2 cellular contexts compared by ENCODE assay signal in the genomic region with DNA sequence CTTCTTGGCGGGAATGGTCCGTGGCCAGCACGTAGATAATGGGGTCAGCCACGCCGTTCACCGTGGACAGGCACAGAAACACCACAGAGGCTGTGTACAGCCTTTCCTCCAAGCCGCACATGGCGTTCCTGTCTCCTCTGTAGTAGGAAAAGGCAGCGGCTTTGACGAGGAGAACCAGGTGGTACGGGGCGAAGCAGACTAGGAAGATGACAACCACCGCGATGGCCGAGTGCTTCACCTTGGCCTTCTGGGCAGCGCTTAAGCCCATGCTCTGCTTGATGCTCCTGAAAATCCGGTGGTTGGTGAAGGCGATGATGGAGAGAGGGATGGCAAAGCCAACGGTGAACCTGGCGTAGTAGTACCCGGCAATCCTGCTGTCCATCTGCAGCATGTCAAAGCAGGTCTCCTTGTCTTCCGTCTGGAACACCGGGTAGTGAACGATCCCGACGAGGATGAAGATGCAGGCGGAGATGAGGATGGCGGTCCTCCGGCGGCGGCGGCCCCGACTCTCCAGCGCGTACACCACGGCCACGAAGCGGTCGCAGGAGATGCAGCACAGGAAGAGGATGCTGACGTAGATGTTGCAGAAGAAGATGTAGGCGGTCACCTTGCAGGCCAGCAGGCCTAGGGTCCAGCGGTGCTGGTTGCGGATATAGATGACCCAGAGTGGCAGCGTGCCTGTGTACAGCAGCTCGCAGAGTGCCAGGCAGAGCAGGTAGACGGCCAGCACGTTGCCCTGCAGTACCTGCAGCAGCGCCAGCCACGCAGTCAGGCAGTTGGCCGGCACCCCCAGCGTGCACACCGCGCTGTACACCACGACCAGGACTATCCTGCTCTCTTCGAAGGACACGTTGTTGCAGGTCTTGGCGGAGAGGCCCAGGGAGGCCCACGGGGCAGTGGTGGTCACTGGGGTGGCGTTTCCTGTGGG.
TF ChIP-seq lines count a peak whose summit lies in the region.

No MANE protein-coding gene starts in this region.

TF ChIP-seq in IMR-90, 13 proteins besides CTCF, POLR2A, EP300 and RAD21:
- TF ChIP-seq, protein P1, sequence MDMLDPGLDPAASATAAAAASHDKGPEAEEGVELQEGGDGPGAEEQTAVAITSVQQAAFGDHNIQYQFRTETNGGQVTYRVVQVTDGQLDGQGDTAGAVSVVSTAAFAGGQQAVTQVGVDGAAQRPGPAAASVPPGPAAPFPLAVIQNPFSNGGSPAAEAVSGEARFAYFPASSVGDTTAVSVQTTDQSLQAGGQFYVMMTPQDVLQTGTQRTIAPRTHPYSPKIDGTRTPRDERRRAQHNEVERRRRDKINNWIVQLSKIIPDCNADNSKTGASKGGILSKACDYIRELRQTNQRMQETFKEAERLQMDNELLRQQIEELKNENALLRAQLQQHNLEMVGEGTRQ (IDR thresholded peaks at IDR 0.05; ENCODE audit: low read depth, low read length): no peak
- TF ChIP-seq, protein P2, sequence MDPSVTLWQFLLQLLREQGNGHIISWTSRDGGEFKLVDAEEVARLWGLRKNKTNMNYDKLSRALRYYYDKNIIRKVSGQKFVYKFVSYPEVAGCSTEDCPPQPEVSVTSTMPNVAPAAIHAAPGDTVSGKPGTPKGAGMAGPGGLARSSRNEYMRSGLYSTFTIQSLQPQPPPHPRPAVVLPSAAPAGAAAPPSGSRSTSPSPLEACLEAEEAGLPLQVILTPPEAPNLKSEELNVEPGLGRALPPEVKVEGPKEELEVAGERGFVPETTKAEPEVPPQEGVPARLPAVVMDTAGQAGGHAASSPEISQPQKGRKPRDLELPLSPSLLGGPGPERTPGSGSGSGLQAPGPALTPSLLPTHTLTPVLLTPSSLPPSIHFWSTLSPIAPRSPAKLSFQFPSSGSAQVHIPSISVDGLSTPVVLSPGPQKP (IDR thresholded peaks at IDR 0.05; ENCODE audit: borderline replicate concordance, low read depth, low read length): no peak
- TF ChIP-seq MAFK (IDR thresholded peaks at IDR 0.05; ENCODE audit: low read depth, low read length) (no peak), RFX5 (IDR thresholded peaks at IDR 0.05; ENCODE audit: low read depth, low read length) (no peak), CEBPB (IDR thresholded peaks at IDR 0.05; ENCODE audit: low read depth, low read length) (no peak), RCOR1 (IDR thresholded peaks at IDR 0.05; ENCODE audit: insufficient replicate concordance, low read length) (no peak), BHLHE40 (IDR thresholded peaks at IDR 0.05; ENCODE audit: low read depth, low read length) (no peak), MAZ (IDR thresholded peaks at IDR 0.05; ENCODE audit: borderline replicate concordance, low read depth, low read length) (no peak), SMC3 (IDR thresholded peaks at IDR 0.05; ENCODE audit: low read depth, low read length) (no peak), FOS (IDR thresholded peaks at IDR 0.05; ENCODE audit: low read depth, low read length) (no peak), NFE2L2 (IDR thresholded peaks at IDR 0.05; ENCODE audit: low read depth, low read length) (no peak), CHD1 (IDR thresholded peaks at IDR 0.05; ENCODE audit: low read depth, low read length) (no peak), MXI1 (IDR thresholded peaks at IDR 0.05; ENCODE audit: borderline replicate concordance, low read depth, low read length) (no peak)
TF ChIP-seq in IMR-90: peak in this region for 0.

TF ChIP-seq in H1, 55 proteins besides CTCF, POLR2A, EP300 and RAD21:
- no peak for TF ChIP-seq TEAD4 (IDR thresholded peaks at IDR 0.05; ENCODE audit: low read depth, low read length)
- TF ChIP-seq, protein P3, sequence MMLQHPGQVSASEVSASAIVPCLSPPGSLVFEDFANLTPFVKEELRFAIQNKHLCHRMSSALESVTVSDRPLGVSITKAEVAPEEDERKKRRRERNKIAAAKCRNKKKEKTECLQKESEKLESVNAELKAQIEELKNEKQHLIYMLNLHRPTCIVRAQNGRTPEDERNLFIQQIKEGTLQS (IDR thresholded peaks at IDR 0.05; ENCODE audit: insufficient read depth, low read depth, low read length): no peak
- TF ChIP-seq EZH2 (IDR thresholded peaks at IDR 0.05; ENCODE audit: low read depth, low read length, severe bottlenecking): no peak
- no peak for TF ChIP-seq PHF8 (conservative IDR thresholded peaks at IDR 0.05; ENCODE audit: low read depth, low read length)
- TF ChIP-seq GABPA (IDR thresholded peaks at IDR 0.05; ENCODE audit: borderline replicate concordance, insufficient read depth, low read length): no peak
- TF ChIP-seq CEBPB (IDR thresholded peaks at IDR 0.05; ENCODE audit: low read depth, low read length): no peak
- TF ChIP-seq JUND (IDR thresholded peaks at IDR 0.05; ENCODE audit: low read length): no peak
- no peak for TF ChIP-seq CHD2 (IDR thresholded peaks at IDR 0.05; ENCODE audit: low read length)
- TF ChIP-seq ASH2L (IDR thresholded peaks at IDR 0.05; ENCODE audit: low read length): no peak
- TF ChIP-seq RXRA (IDR thresholded peaks at IDR 0.05; ENCODE audit: insufficient read depth, low read depth, low read length): no peak
- TF ChIP-seq SRF (IDR thresholded peaks at IDR 0.05; ENCODE audit: low read depth, low read length): no peak
- no peak for TF ChIP-seq BCL11A (IDR thresholded peaks at IDR 0.05; ENCODE audit: low read depth in 2 of 2, low read length in 2 of 2)
- TF ChIP-seq, protein P4, sequence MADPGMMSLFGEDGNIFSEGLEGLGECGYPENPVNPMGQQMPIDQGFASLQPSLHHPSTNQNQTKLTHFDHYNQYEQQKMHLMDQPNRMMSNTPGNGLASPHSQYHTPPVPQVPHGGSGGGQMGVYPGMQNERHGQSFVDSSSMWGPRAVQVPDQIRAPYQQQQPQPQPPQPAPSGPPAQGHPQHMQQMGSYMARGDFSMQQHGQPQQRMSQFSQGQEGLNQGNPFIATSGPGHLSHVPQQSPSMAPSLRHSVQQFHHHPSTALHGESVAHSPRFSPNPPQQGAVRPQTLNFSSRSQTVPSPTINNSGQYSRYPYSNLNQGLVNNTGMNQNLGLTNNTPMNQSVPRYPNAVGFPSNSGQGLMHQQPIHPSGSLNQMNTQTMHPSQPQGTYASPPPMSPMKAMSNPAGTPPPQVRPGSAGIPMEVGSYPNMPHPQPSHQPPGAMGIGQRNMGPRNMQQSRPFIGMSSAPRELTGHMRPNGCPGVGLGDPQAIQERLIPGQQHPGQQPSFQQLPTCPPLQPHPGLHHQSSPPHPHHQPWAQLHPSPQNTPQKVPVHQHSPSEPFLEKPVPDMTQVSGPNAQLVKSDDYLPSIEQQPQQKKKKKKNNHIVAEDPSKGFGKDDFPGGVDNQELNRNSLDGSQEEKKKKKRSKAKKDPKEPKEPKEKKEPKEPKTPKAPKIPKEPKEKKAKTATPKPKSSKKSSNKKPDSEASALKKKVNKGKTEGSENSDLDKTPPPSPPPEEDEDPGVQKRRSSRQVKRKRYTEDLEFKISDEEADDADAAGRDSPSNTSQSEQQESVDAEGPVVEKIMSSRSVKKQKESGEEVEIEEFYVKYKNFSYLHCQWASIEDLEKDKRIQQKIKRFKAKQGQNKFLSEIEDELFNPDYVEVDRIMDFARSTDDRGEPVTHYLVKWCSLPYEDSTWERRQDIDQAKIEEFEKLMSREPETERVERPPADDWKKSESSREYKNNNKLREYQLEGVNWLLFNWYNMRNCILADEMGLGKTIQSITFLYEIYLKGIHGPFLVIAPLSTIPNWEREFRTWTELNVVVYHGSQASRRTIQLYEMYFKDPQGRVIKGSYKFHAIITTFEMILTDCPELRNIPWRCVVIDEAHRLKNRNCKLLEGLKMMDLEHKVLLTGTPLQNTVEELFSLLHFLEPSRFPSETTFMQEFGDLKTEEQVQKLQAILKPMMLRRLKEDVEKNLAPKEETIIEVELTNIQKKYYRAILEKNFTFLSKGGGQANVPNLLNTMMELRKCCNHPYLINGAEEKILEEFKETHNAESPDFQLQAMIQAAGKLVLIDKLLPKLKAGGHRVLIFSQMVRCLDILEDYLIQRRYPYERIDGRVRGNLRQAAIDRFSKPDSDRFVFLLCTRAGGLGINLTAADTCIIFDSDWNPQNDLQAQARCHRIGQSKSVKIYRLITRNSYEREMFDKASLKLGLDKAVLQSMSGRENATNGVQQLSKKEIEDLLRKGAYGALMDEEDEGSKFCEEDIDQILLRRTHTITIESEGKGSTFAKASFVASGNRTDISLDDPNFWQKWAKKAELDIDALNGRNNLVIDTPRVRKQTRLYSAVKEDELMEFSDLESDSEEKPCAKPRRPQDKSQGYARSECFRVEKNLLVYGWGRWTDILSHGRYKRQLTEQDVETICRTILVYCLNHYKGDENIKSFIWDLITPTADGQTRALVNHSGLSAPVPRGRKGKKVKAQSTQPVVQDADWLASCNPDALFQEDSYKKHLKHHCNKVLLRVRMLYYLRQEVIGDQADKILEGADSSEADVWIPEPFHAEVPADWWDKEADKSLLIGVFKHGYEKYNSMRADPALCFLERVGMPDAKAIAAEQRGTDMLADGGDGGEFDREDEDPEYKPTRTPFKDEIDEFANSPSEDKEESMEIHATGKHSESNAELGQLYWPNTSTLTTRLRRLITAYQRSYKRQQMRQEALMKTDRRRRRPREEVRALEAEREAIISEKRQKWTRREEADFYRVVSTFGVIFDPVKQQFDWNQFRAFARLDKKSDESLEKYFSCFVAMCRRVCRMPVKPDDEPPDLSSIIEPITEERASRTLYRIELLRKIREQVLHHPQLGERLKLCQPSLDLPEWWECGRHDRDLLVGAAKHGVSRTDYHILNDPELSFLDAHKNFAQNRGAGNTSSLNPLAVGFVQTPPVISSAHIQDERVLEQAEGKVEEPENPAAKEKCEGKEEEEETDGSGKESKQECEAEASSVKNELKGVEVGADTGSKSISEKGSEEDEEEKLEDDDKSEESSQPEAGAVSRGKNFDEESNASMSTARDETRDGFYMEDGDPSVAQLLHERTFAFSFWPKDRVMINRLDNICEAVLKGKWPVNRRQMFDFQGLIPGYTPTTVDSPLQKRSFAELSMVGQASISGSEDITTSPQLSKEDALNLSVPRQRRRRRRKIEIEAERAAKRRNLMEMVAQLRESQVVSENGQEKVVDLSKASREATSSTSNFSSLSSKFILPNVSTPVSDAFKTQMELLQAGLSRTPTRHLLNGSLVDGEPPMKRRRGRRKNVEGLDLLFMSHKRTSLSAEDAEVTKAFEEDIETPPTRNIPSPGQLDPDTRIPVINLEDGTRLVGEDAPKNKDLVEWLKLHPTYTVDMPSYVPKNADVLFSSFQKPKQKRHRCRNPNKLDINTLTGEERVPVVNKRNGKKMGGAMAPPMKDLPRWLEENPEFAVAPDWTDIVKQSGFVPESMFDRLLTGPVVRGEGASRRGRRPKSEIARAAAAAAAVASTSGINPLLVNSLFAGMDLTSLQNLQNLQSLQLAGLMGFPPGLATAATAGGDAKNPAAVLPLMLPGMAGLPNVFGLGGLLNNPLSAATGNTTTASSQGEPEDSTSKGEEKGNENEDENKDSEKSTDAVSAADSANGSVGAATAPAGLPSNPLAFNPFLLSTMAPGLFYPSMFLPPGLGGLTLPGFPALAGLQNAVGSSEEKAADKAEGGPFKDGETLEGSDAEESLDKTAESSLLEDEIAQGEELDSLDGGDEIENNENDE (IDR thresholded peaks at IDR 0.05; ENCODE audit: insufficient replicate concordance, low read length): no peak
- TF ChIP-seq CHD1 (IDR thresholded peaks at IDR 0.05; ENCODE audit: low read depth, low read length): no peak
- no peak for TF ChIP-seq KDM1A (IDR thresholded peaks at IDR 0.05; ENCODE audit: borderline replicate concordance, low read length)
TF ChIP-seq in H1: peak in this region for 0.
